11 cellular contexts compared by ENCODE assay signal in genomic region chr20:60054716-60055371, GRCh38.
DNase-seq lines count a peak whose midpoint lies in the region; ATAC-seq lines count a peak whose summit lies in the region.
"Had no signal": no experiment of that assay in that cellular context is flagged by ENCODE, and none has a peak within 500 bp of the region (broad histone marks: within the 10 kb centered on the region; RNA-seq: fewer than 3 reads in every experiment).

No MANE protein-coding gene starts in this region.

- no peaks in the 10 kb centered on the region for H3K27me3 ChIP-seq in BLaER1
- H3K27me3 ChIP-seq: brain microvascular endothelial cell had no signal

- peak overlapping the region; percentile 93 for H3K4me2 ChIP-seq in BLaER1

- no peaks in the 10 kb centered on the region for H3K36me3 ChIP-seq in BLaER1
- H3K36me3 ChIP-seq: brain microvascular endothelial cell had no signal

- DNase-seq in DMS53 (lab: John Stamatoyannopoulos, UW): peak; percentile 86
- peak; percentile 83 for DNase-seq in SIG-M5 (lab: John Stamatoyannopoulos, UW)
- peak; percentile 43 for DNase-seq in islet precursor cell
- DNase-seq in NCI-H2081 treated with DMSO at 0.1 percent for 48 hours (lab: John Stamatoyannopoulos, UW): no peak
- no peak for DNase-seq in NAMALWA (ENCODE audit: low spot score)
- DNase-seq: brain microvascular endothelial cell had no signal

- peak overlapping the region; percentile 96 for H3K27ac ChIP-seq in BLaER1
- H3K27ac ChIP-seq: brain microvascular endothelial cell, C4-2B had no signal

- peaks cover 65% of the 10 kb centered on the region for H3K4me1 ChIP-seq in BLaER1

- H4K20me1 ChIP-seq in BLaER1: no peaks in the 10 kb centered on the region

- no peaks in the 10 kb centered on the region for H3K9me3 ChIP-seq in BLaER1

- no peak for ATAC-seq in GM21526 (IDR thresholded peaks at IDR 0.05; ENCODE audit: low FRiP score, unreplicated experiment)
- ATAC-seq in GM21515 (IDR thresholded peaks at IDR 0.05; ENCODE audit: unreplicated experiment): no peak
- ATAC-seq: Panc1 had no signal

- peak overlapping the region; percentile 87; the same call in 1 of the 2 replicates for H3K9ac ChIP-seq in BLaER1

- H3K4me3 ChIP-seq in BLaER1: no peak overlapping the region

Comparison
In these comparisons a context has a peak if more than half of its experiments do, and no peak if none do; other contexts are left out.
1. DNase-seq: peak in DMS53 (single experiment), SIG-M5 (single experiment) and islet precursor cell (single experiment); none in NCI-H2081 treated with DMSO at 0.1 percent for 48 hours (single experiment) and NAMALWA (single experiment).